ENCODE assay signal across 1 cellular context in genomic region chr3:141372656-141373055, GRCh38.
TF ChIP-seq lines count a peak whose summit lies in the region.

No MANE protein-coding gene starts in this region.

TF ChIP-seq in IMR-90, 13 proteins besides CTCF, POLR2A, EP300 and RAD21:
- no peak for TF ChIP-seq SMC3 (IDR thresholded peaks at IDR 0.05; ENCODE audit: low read depth, low read length)
- no peak for TF ChIP-seq MAFK (IDR thresholded peaks at IDR 0.05; ENCODE audit: low read depth, low read length)
- TF ChIP-seq CHD1 (IDR thresholded peaks at IDR 0.05; ENCODE audit: low read depth, low read length), result no peak
- no peak for TF ChIP-seq BHLHE40 (IDR thresholded peaks at IDR 0.05; ENCODE audit: low read depth, low read length)
- TF ChIP-seq CEBPB (IDR thresholded peaks at IDR 0.05; ENCODE audit: low read depth, low read length), result no peak
- TF ChIP-seq RCOR1 (IDR thresholded peaks at IDR 0.05; ENCODE audit: insufficient replicate concordance, low read length), result no peak
- TF ChIP-seq MAZ (IDR thresholded peaks at IDR 0.05; ENCODE audit: borderline replicate concordance, low read depth, low read length), result no peak
- TF ChIP-seq USF2 (IDR thresholded peaks at IDR 0.05; ENCODE audit: low read depth, low read length), result no peak
- no peak for TF ChIP-seq NFE2L2 (IDR thresholded peaks at IDR 0.05; ENCODE audit: low read depth, low read length)
- TF ChIP-seq ELK1 (IDR thresholded peaks at IDR 0.05; ENCODE audit: borderline replicate concordance, low read depth, low read length), result no peak
- TF ChIP-seq MXI1 (IDR thresholded peaks at IDR 0.05; ENCODE audit: borderline replicate concordance, low read depth, low read length), result no peak
- no peak for TF ChIP-seq FOS (IDR thresholded peaks at IDR 0.05; ENCODE audit: low read depth, low read length)
- TF ChIP-seq RFX5 (IDR thresholded peaks at IDR 0.05; ENCODE audit: low read depth, low read length), result no peak
